In genomic region chr12:47965581-47965980, GRCh38 we compare ENCODE assay signal across 20 cellular contexts. TPM values are rescaled to one million over a fixed set of nuclear protein-coding genes. Genes with fewer than 3 reads are reported as not detected.
DNase-seq lines count a peak whose midpoint lies in the region; ATAC-seq, FAIRE-seq and TF ChIP-seq lines count a peak whose summit lies in the region.
"Had no signal": no experiment of that assay in that cellular context is flagged by ENCODE, and none has a peak within 500 bp of the region (broad histone marks: within the 10 kb centered on the region; RNA-seq: fewer than 3 reads in every experiment).

No MANE protein-coding gene starts in this region.

- POLR2A ChIA-PET in CD4-positive, alpha-beta T cell (lab: Charles Lee): no interaction called here

- no peak for ATAC-seq in CD4-positive, alpha-beta T cell (ENCODE audit: poor library complexity)
- ATAC-seq in mucosa of descending colon (peak; percentile 80), HG03280 (IDR thresholded peaks at IDR 0.05; ENCODE audit: unreplicated experiment) (no peak)
- ATAC-seq: body of pancreas, gastroesophageal sphincter, lower lobe of right lung, psoas muscle had no signal

- H3K4me2 ChIP-seq in BLaER1 (peak overlapping the region; percentile 97), SU-DHL-6 (ENCODE audit: low read depth, low read length, poor library complexity, severe bottlenecking) (peak overlapping the region; percentile 92)

- H3K36me3 Mint-ChIP-seq in CD4-positive, alpha-beta T cell (ENCODE audit: low read depth): peaks cover 58% of the 10 kb centered on the region

- H3K27ac ChIP-seq in BLaER1 (no peak overlapping the region), SU-DHL-6 (ENCODE audit: low read depth, low read length) (no peak overlapping the region)
- no peak overlapping the region for H3K27ac ChIP-seq in CD4-positive, alpha-beta T cell (ENCODE audit: low read depth, low read length)
- H3K27ac ChIP-seq: body of pancreas, gastroesophageal sphincter, lower lobe of right lung, psoas muscle had no signal

- H4K20me1 ChIP-seq in BLaER1: no peaks in the 10 kb centered on the region
- no peaks in the 10 kb centered on the region for H4K20me1 ChIP-seq in SU-DHL-6 (ENCODE audit: low read depth, low read length)

- peaks cover 7% of the 10 kb centered on the region; the same call in 1 of the 2 replicates for H3F3A ChIP-seq in SU-DHL-6 (ENCODE audit: insufficient read depth)

- no peak for DNase-seq in CD4-positive, alpha-beta T cell
- peak in 2 of 3 donors; percentile 32 to 69 for DNase-seq in mucosa of descending colon
- no peak for DNase-seq in HK-2 (ENCODE audit: unreplicated experiment)
- no peak for DNase-seq in urothelium cell line (ENCODE audit: low spot score)
- DNase-seq: activated gamma-delta T cell treated with Interleukin-2 at 50 U/mL for 16 hours, BE2C, body of pancreas, cortex of kidney, lower lobe of right lung, naive B cell, NCI-H1436 treated with DMSO at 0.1 percent for 48 hours, NCI-H82, psoas muscle, RPMI8226 had no signal

- intact Hi-C loops in CD4-positive, alpha-beta T cell (cut with DNase I, micrococcal nuclease): loop anchor here in 1 of 2 experiments (10.0 kb wide), 1 partner anchor 389 kb away; the partner anchor contains the start of gene ZNF641
- intact Hi-C loops in mucosa of descending colon (cut with DNase I, micrococcal nuclease): no loop called here

- no peaks in the 10 kb centered on the region for H3K27me3 Mint-ChIP-seq in CD4-positive, alpha-beta T cell

- no peaks in the 10 kb centered on the region for H3K9me2 ChIP-seq in SU-DHL-6 (replicated peaks; ENCODE audit: insufficient read depth, low read length)

- peak overlapping the region; percentile 63 for H3K4me3 Mint-ChIP-seq in CD4-positive, alpha-beta T cell

- H3K27me3 ChIP-seq in BLaER1 (no peaks in the 10 kb centered on the region), SU-DHL-6 (ENCODE audit: low read length) (no peaks in the 10 kb centered on the region)
- H3K27me3 ChIP-seq in CD4-positive, alpha-beta T cell (ENCODE audit: control insufficient read depth, insufficient read depth, low read length): no peaks in the 10 kb centered on the region
- H3K27me3 ChIP-seq: BE2C, body of pancreas, gastroesophageal sphincter had no signal

- TF ChIP-seq CTCF in CD4-positive, alpha-beta T cell (IDR thresholded peaks at IDR 0.05): no peak
- TF ChIP-seq CTCF in SU-DHL-6 (IDR thresholded peaks at IDR 0.05; ENCODE audit: insufficient read depth, low read length, poor library complexity, severe bottlenecking) (no peak), mucosa of descending colon (IDR thresholded peaks at IDR 0.05) (no peak)

- no peak for FAIRE-seq in urothelium cell line (lab: Jason Lieb, UNC)

- H3K36me3 ChIP-seq in BLaER1 (peaks cover 45% of the 10 kb centered on the region), SU-DHL-6 (ENCODE audit: low read length) (peaks cover 41% of the 10 kb centered on the region), mucosa of descending colon (ENCODE audit: low read depth) (no peaks in the 10 kb centered on the region)

- H3K4me3 ChIP-seq in BLaER1: no peak overlapping the region
- H3K4me3 ChIP-seq in SU-DHL-6 (ENCODE audit: insufficient read depth, low read length, poor library complexity, severe bottlenecking): no peak overlapping the region
- no peak overlapping the region for H3K4me3 ChIP-seq in mucosa of descending colon
- H3K4me3 ChIP-seq: body of pancreas, gastroesophageal sphincter, HAP-1, lower lobe of right lung, psoas muscle had no signal

- CTCF ChIA-PET in CD4-positive, alpha-beta T cell (lab: Charles Lee): no interaction called here

- H3K4me1 Mint-ChIP-seq in CD4-positive, alpha-beta T cell (ENCODE audit: low read depth): peaks cover 38% of the 10 kb centered on the region

- peaks cover 15% of the 10 kb centered on the region for H3K79me2 ChIP-seq in SU-DHL-6 (ENCODE audit: insufficient read depth, low read length)

- H3K9me3 ChIP-seq in BLaER1 (no peaks in the 10 kb centered on the region), SU-DHL-6 (ENCODE audit: insufficient read depth, low read length) (no peaks in the 10 kb centered on the region), mucosa of descending colon (no peaks in the 10 kb centered on the region)
- H3K9me3 ChIP-seq in CD4-positive, alpha-beta T cell (ENCODE audit: control insufficient read depth, low read length): no peaks in the 10 kb centered on the region
- H3K9me3 ChIP-seq: BE2C, body of pancreas, gastroesophageal sphincter, HAP-1, lower lobe of right lung, psoas muscle had no signal

- no peak overlapping the region for H2AFZ ChIP-seq in SU-DHL-6 (ENCODE audit: low read depth, low read length, severe bottlenecking)

- H3K9ac ChIP-seq in BLaER1: no peak overlapping the region
- H3K9ac ChIP-seq in SU-DHL-6 (ENCODE audit: low read length): no peak overlapping the region

- H3K4me1 ChIP-seq in BLaER1 (peaks cover 23% of the 10 kb centered on the region), mucosa of descending colon (ENCODE audit: low read depth) (peaks cover 23% of the 10 kb centered on the region)
- H3K4me1 ChIP-seq: BE2C had no signal

- H3K9me3 Mint-ChIP-seq in CD4-positive, alpha-beta T cell: no peaks in the 10 kb centered on the region
- H3K9me3 Mint-ChIP-seq: naive B cell had no signal

- H3K27ac Mint-ChIP-seq in CD4-positive, alpha-beta T cell: no peak overlapping the region

RNA-seq across cellular contexts. Expression of gene TMEM106C, which starts 2.2 kb away (rescaled TPM):
- total RNA-seq in CD4-positive, alpha-beta T cell: 10 to 100 TPM; 17.4 to 20.3 TPM
- total RNA-seq in mucosa of descending colon: 100 to 1,000 TPM in 2 of 3 donors, 10 to 100 TPM in 1; 93.9 to 208 (median 183) TPM

RNA-seq across cellular contexts. Expression of gene COL2A1, which starts 38.7 kb away (rescaled TPM):
- not detected for total RNA-seq in CD4-positive, alpha-beta T cell
- total RNA-seq in mucosa of descending colon: 1 to 10 TPM in 2 of 3 donors, under 1 TPM in 1; 0.19 to 1.5 (median 1.2) TPM
- total RNA-seq: body of pancreas, gastroesophageal sphincter, lower lobe of right lung, M059J had no signal

Comparison
In these comparisons a context has a peak if more than half of its experiments do, and no peak if none do; other contexts are left out.
1. DNase-seq: peak in mucosa of descending colon (2 of 3); none in CD4-positive, alpha-beta T cell (0 of 10), HK-2 (single experiment) and urothelium cell line (single experiment).
2. RNA of gene TMEM106C, which starts 2.2 kb away (total RNA-seq): 93.9 to 208 TPM in mucosa of descending colon; 17.4 to 20.3 TPM in CD4-positive, alpha-beta T cell; every median in the first group is over 4 times any median in the second.